In the genomic region with DNA sequence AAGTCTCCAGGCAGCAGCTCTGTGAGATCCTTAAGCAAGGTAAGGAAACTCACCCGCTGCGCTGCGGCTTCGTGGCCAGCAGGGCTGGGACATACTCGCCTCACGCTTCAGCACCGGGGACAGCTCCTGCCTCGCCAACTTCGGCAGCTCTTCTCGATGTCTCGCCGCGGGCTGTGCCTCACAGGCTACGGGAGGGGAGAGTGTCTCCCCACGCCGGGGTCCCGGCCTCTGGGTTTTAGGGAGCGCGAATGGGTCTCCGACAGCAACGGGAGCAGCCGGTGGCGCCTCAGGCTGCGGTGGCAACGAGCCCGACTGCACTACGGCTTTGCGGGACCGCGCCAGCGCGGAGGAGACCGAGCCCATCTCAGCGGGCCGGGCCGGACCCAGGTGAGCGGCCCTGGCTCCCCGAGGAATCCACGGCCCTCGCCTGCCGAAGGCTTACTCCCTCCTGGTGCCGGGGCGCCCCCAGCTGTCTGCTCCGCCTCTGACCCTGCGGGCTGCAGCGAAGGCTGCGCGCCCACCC, we compare ENCODE assay signal across 1 cellular context.
A peak's percentile ranks its signal among the peaks of the same experiment; 100 is the strongest.
TF ChIP-seq lines count a peak whose summit lies in the region.

No MANE protein-coding gene starts in this region.

TF ChIP-seq in GM23338, 12 proteins besides CTCF, POLR2A, EP300 and RAD21 (continued from another document):
- TF ChIP-seq ZNF462 (CRISPR knock-in tag; IDR thresholded peaks at IDR 0.05) (0 out of 2 replicates have a peak, but pooled peaks have one; percentile 33), ZNF331 (CRISPR knock-in tag; IDR thresholded peaks at IDR 0.05; ENCODE audit: low read depth) (no peak), EZH2 (IDR thresholded peaks at IDR 0.05; ENCODE audit: low read depth, unreplicated experiment) (no peak), POLR2AphosphoS5 (IDR thresholded peaks at IDR 0.05; ENCODE audit: low read depth) (no peak), CREB1 (CRISPR knock-in tag; IDR thresholded peaks at IDR 0.05; ENCODE audit: low read depth) (peak; percentile 54; the same call in 1 of the 2 replicates), JUNB (IDR thresholded peaks at IDR 0.05; ENCODE audit: unreplicated experiment) (no peak), NANOG (IDR thresholded peaks at IDR 0.05; ENCODE audit: borderline replicate concordance) (no peak), EZH2phosphoT487 (IDR thresholded peaks at IDR 0.05; ENCODE audit: unreplicated experiment) (no peak), STAT1 (IDR thresholded peaks at IDR 0.05; ENCODE audit: unreplicated experiment) (no peak)
- TF ChIP-seq, protein P1, sequence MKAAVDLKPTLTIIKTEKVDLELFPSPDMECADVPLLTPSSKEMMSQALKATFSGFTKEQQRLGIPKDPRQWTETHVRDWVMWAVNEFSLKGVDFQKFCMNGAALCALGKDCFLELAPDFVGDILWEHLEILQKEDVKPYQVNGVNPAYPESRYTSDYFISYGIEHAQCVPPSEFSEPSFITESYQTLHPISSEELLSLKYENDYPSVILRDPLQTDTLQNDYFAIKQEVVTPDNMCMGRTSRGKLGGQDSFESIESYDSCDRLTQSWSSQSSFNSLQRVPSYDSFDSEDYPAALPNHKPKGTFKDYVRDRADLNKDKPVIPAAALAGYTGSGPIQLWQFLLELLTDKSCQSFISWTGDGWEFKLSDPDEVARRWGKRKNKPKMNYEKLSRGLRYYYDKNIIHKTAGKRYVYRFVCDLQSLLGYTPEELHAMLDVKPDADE (IDR thresholded peaks at IDR 0.05), result no peak
TF ChIP-seq in GM23338: peak in this region for 3.
